In genomic region chr10:71860243-71861029, GRCh38 we compare ENCODE assay signal across 1 cellular context.
TF ChIP-seq lines count a peak whose summit lies in the region.

No MANE protein-coding gene starts in this region.

TF ChIP-seq in HepG2, 621 proteins besides CTCF, POLR2A, EP300 and RAD21 (continued from another document and continues in another):
- TF ChIP-seq MLXIP (CRISPR knock-in tag; IDR thresholded peaks at IDR 0.05; ENCODE audit: borderline replicate concordance): no peak
- no peak for TF ChIP-seq MYNN (CRISPR knock-in tag; IDR thresholded peaks at IDR 0.05; ENCODE audit: low read depth)
- TF ChIP-seq PAX8 (CRISPR knock-in tag; IDR thresholded peaks at IDR 0.05; ENCODE audit: borderline replicate concordance): no peak
- no peak for TF ChIP-seq MIXL1 (CRISPR knock-in tag; IDR thresholded peaks at IDR 0.05)
- no peak; the same call in 1 of the 2 replicates for TF ChIP-seq ZFP90 (CRISPR knock-in tag; IDR thresholded peaks at IDR 0.05; ENCODE audit: borderline replicate concordance)
- peak; percentile 95 for TF ChIP-seq FOSL2 (CRISPR knock-in tag; IDR thresholded peaks at IDR 0.05)
- no peak for TF ChIP-seq SRSF1 (optimal IDR thresholded peaks at IDR 0.05; ENCODE audit: low read depth, low read length)
- peak; percentile 75 for TF ChIP-seq XRCC5 (optimal IDR thresholded peaks at IDR 0.05; ENCODE audit: low read length)
- no peak for TF ChIP-seq KLF9 (CRISPR knock-in tag; IDR thresholded peaks at IDR 0.05; ENCODE audit: low read depth)
- TF ChIP-seq ZFP82 (CRISPR knock-in tag; IDR thresholded peaks at IDR 0.05; ENCODE audit: borderline replicate concordance): no peak
- no peak for TF ChIP-seq ZNF607 (CRISPR knock-in tag; IDR thresholded peaks at IDR 0.05; ENCODE audit: borderline replicate concordance)
- peak; percentile 68 for TF ChIP-seq HDAC1 (CRISPR knock-in tag; IDR thresholded peaks at IDR 0.05)
- TF ChIP-seq SNRNP70 (IDR thresholded peaks at IDR 0.05; ENCODE audit: low read depth, low read length): no peak
- TF ChIP-seq ZNF407 (CRISPR knock-in tag; IDR thresholded peaks at IDR 0.05; ENCODE audit: not compliant biosample characterization): peak; percentile 48
- no peak for TF ChIP-seq PREB (CRISPR knock-in tag; IDR thresholded peaks at IDR 0.05)
- no peak for TF ChIP-seq ZNF878 (CRISPR knock-in tag; IDR thresholded peaks at IDR 0.05)
- no peak for TF ChIP-seq TEF (CRISPR knock-in tag; IDR thresholded peaks at IDR 0.05)
- no peak for TF ChIP-seq PTBP1 (IDR thresholded peaks at IDR 0.05; ENCODE audit: low read depth, low read length, poor library complexity, severe bottlenecking)
- TF ChIP-seq PBX2 (CRISPR knock-in tag; IDR thresholded peaks at IDR 0.05): no peak; the same call in 1 of the 2 replicates
- no peak for TF ChIP-seq SRSF4 (IDR thresholded peaks at IDR 0.05; ENCODE audit: low read depth, low read length, poor library complexity, severe bottlenecking)
- no peak for TF ChIP-seq ZNF431 (CRISPR knock-in tag; IDR thresholded peaks at IDR 0.05; ENCODE audit: borderline replicate concordance, low read depth)
- TF ChIP-seq MTA3 (CRISPR knock-in tag; IDR thresholded peaks at IDR 0.05): no peak
- no peak for TF ChIP-seq ZNF839 (CRISPR knock-in tag; IDR thresholded peaks at IDR 0.05; ENCODE audit: borderline replicate concordance)
- TF ChIP-seq ZKSCAN1 (IDR thresholded peaks at IDR 0.05; ENCODE audit: low read length): no peak
- no peak for TF ChIP-seq ZNF34 (CRISPR knock-in tag; IDR thresholded peaks at IDR 0.05; ENCODE audit: borderline replicate concordance)
- no peak for TF ChIP-seq ZNF782 (CRISPR knock-in tag; IDR thresholded peaks at IDR 0.05; ENCODE audit: borderline replicate concordance)
- no peak for TF ChIP-seq CC2D1A (CRISPR knock-in tag; IDR thresholded peaks at IDR 0.05)
- TF ChIP-seq ZBTB10 (CRISPR knock-in tag; IDR thresholded peaks at IDR 0.05; ENCODE audit: borderline replicate concordance): no peak; the same call in 1 of the 2 replicates
- no peak for TF ChIP-seq MIER2 (CRISPR knock-in tag; IDR thresholded peaks at IDR 0.05)
- TF ChIP-seq BHLHE40 (IDR thresholded peaks at IDR 0.05; ENCODE audit: low read length): no peak
- no peak for TF ChIP-seq HINFP (CRISPR knock-in tag; IDR thresholded peaks at IDR 0.05; ENCODE audit: low read depth)
- no peak for TF ChIP-seq CENPX (CRISPR knock-in tag; IDR thresholded peaks at IDR 0.05)
- TF ChIP-seq ZNF513 (CRISPR knock-in tag; conservative IDR thresholded peaks at IDR 0.05): no peak
- TF ChIP-seq ELF1 (CRISPR knock-in tag; IDR thresholded peaks at IDR 0.05): no peak
- 0 out of 2 replicates have a peak, but pooled peaks have one; percentile 46 for TF ChIP-seq RNF2 (conservative IDR thresholded peaks at IDR 0.05; ENCODE audit: low read depth)
- no peak for TF ChIP-seq MBD4 (IDR thresholded peaks at IDR 0.05; ENCODE audit: borderline replicate concordance, low read length)
- 0 out of 2 replicates have a peak, but pooled peaks have one; percentile 42 for TF ChIP-seq ZNF563 (CRISPR knock-in tag; IDR thresholded peaks at IDR 0.05)
- 0 out of 2 replicates have a peak, but pooled peaks have one; percentile 40 for TF ChIP-seq ZNF761 (CRISPR knock-in tag; conservative IDR thresholded peaks at IDR 0.05)
- no peak for TF ChIP-seq ZNF562 (CRISPR knock-in tag; IDR thresholded peaks at IDR 0.05; ENCODE audit: borderline replicate concordance)
- TF ChIP-seq AGO1 (IDR thresholded peaks at IDR 0.05; ENCODE audit: low read depth, low read length, poor library complexity, severe bottlenecking): no peak
- no peak for TF ChIP-seq ZBTB42 (CRISPR knock-in tag; IDR thresholded peaks at IDR 0.05)
- TF ChIP-seq GPBP1L1 (CRISPR knock-in tag; IDR thresholded peaks at IDR 0.05): no peak
